In genomic region chr12:50825372-50825838, GRCh38 we compare ENCODE assay signal across 8 cellular contexts. TPM values are rescaled to one million over a fixed set of nuclear protein-coding genes. Genes with fewer than 3 reads are reported as not detected.
DNase-seq lines count a peak whose midpoint lies in the region; ATAC-seq, FAIRE-seq and TF ChIP-seq lines count a peak whose summit lies in the region.

No MANE protein-coding gene starts in this region.

- H3K4me3 Mint-ChIP-seq in CD4-positive, alpha-beta memory T cell, result peak overlapping the region in 1 of 8 donors; percentile 57

- no peaks in the 10 kb centered on the region for H3K36me3 Mint-ChIP-seq in CD4-positive, alpha-beta memory T cell

- CTCF ChIA-PET in CD4-positive, alpha-beta memory T cell (lab: Charles Lee; ENCODE audit: partially characterized antibody), result interaction anchor here (0.6 to 5.6 kb wide), 12 partner anchors 10 to 769 kb away, joined by 3 to 49 read pairs (median 4); partner anchors contain the start of genes ATF1 and DAZAP2
- CTCF ChIA-PET in OCI-LY7 (lab: Charles Lee; ENCODE audit: unreplicated experiment), result interaction anchor here (1.5 kb wide), 1 partner anchor 203 kb away, joined by 3 read pairs; no protein-coding TSS in a partner anchor

- peak in 4 of 5 donors; percentile 47 to 65 (median 61) for DNase-seq in CD4-positive, alpha-beta memory T cell
- DNase-seq in OCI-LY7 (ENCODE audit: low spot score), result peak; percentile 76
- no peak for DNase-seq in lung (ENCODE audit: low spot score)
- DNase-seq in transverse colon, result no peak

- POLR2A ChIA-PET in CD4-positive, alpha-beta memory T cell (lab: Charles Lee; ENCODE audit: partially characterized antibody), result interaction anchor here (1.6 kb wide), 1 partner anchor 61 kb away, joined by 4 read pairs; no protein-coding TSS in a partner anchor
- POLR2A ChIA-PET in OCI-LY7 (lab: Charles Lee), result interaction anchor here (0.6 to 2.1 kb wide), 12 partner anchors 26 to 1132 kb away, joined by 3 to 8 read pairs (median 4); no protein-coding TSS in a partner anchor

- TF ChIP-seq EP300 in transverse colon (IDR thresholded peaks at IDR 0.05; ENCODE audit: low read depth), result no peak

- peak overlapping the region; percentile 85 to 97 (median 93) for H3K27ac Mint-ChIP-seq in CD4-positive, alpha-beta memory T cell

- H4K20me1 ChIP-seq in OCI-LY7 (ENCODE audit: insufficient read depth, low read length), result no peaks in the 10 kb centered on the region

- no peaks in the 10 kb centered on the region for H3K9me3 Mint-ChIP-seq in CD4-positive, alpha-beta memory T cell

- no peak for TF ChIP-seq POLR2A in transverse colon (IDR thresholded peaks at IDR 0.05)
- no peak for TF ChIP-seq POLR2A in GM18505 (IDR thresholded peaks at IDR 0.05; ENCODE audit: borderline replicate concordance, extremely low read depth, insufficient read depth, insufficient read length)

- peak overlapping the region; percentile 45 for H3K27ac ChIP-seq in CD4-positive, alpha-beta memory T cell (ENCODE audit: low read depth, low read length)
- H3K27ac ChIP-seq in OCI-LY7 (ENCODE audit: low read depth, low read length, poor library complexity, severe bottlenecking) (no peak overlapping the region), lung (ENCODE audit: low read depth in 1 of 2, low read length in 1 of 2) (no peak overlapping the region), transverse colon (peak overlapping the region; percentile 11 to 61 (median 42))

- peak; percentile 77 for TF ChIP-seq CTCF in OCI-LY7 (conservative IDR thresholded peaks at IDR 0.05; ENCODE audit: low read length)
- peak; percentile 27 for TF ChIP-seq CTCF in lung (IDR thresholded peaks at IDR 0.05; ENCODE audit: control extremely low read depth, extremely low read depth)
- TF ChIP-seq CTCF in transverse colon (IDR thresholded peaks at IDR 0.05), result peak; percentile 43 to 84 (median 51)

- in situ Hi-C loops in transverse colon (cut with MboI; ENCODE audit: low pct_ligation_motif_present in 1 of 4, low pct_unique_long_range_greater_than_20kb in 1 of 4, low sequenced_read_pairs in 3 of 4), result loop anchor here (10.0 to 25.0 kb wide), 3 partner anchors 137 to 169 kb away; partner anchors contain the start of gene HIGD1C (in 1 of the 4)

- H2AFZ ChIP-seq in OCI-LY7 (ENCODE audit: low read length), result 0 out of 2 replicates have a peak overlapping the region, but pooled peaks have one; percentile 7

- ATAC-seq in HG03378 (IDR thresholded peaks at IDR 0.05; ENCODE audit: unreplicated experiment) (peak; percentile 44), lung (ENCODE audit: insufficient read depth, low FRiP score) (no peak), HG02973 (IDR thresholded peaks at IDR 0.05; ENCODE audit: unreplicated experiment) (no peak), GM18505 (IDR thresholded peaks at IDR 0.05; ENCODE audit: unreplicated experiment) (no peak)

- no peaks in the 10 kb centered on the region for H3K36me3 ChIP-seq in CD4-positive, alpha-beta memory T cell (ENCODE audit: insufficient read depth, low read length)
- H3K36me3 ChIP-seq in OCI-LY7 (ENCODE audit: insufficient read depth, low read length), result peaks cover under 1% of the 10 kb centered on the region; the same call in 1 of the 2 replicates
- peaks cover 0 to 2% of the 10 kb centered on the region in 2 donors for H3K36me3 ChIP-seq in lung (ENCODE audit: control insufficient read depth in 2 of 2, insufficient read depth in 2 of 2, low read length in 2 of 2)
- H3K36me3 ChIP-seq in transverse colon, result no peaks in the 10 kb centered on the region

- intact Hi-C loops in CD4-positive, alpha-beta memory T cell (cut with micrococcal nuclease), result loop anchor here (1.0 to 2.0 kb wide), 3 partner anchors 60 to 203 kb away; no protein-coding TSS in a partner anchor
- intact Hi-C loops in OCI-LY7 (cut with micrococcal nuclease; ENCODE audit: unreplicated experiment) (loop anchor here (1.0 to 5.0 kb wide), 4 partner anchors 102 to 517 kb away; no protein-coding TSS in a partner anchor), transverse colon (cut with DNase I; ENCODE audit: low total_unique reads) (loop anchor here (2.0 kb wide), 1 partner anchor 161 kb away; no protein-coding TSS in a partner anchor)

- H3K27me3 Mint-ChIP-seq in CD4-positive, alpha-beta memory T cell, result peaks cover 0 to 5% of the 10 kb centered on the region in 2 donors

- no peaks in the 10 kb centered on the region for H3K79me2 ChIP-seq in OCI-LY7 (ENCODE audit: insufficient read depth, low read depth, low read length)

- peaks cover 4% of the 10 kb centered on the region for H3K4me1 ChIP-seq in CD4-positive, alpha-beta memory T cell (ENCODE audit: insufficient read depth, low read length)
- H3K4me1 ChIP-seq in OCI-LY7 (ENCODE audit: insufficient read depth, low read length, poor library complexity, severe bottlenecking), result no peaks in the 10 kb centered on the region
- H3K4me1 ChIP-seq in lung (ENCODE audit: control insufficient read depth in 2 of 2, insufficient read depth in 2 of 2, low read length in 2 of 2), result peaks cover 0 to 2% of the 10 kb centered on the region in 2 donors
- peaks cover 0 to 12% (median 4%) of the 10 kb centered on the region in 4 donors for H3K4me1 ChIP-seq in transverse colon

- BruUV-seq in OCI-LY7 (replicated peaks; lab: Mats Ljungman, UMichigan), result no TSS peak

- 0 out of 2 replicates have a peak overlapping the region, but pooled peaks have one; percentile 11 for H3K4me2 ChIP-seq in OCI-LY7 (ENCODE audit: low read length)

- H3K27me3 ChIP-seq in CD4-positive, alpha-beta memory T cell (ENCODE audit: insufficient read depth, low read length), result no peaks in the 10 kb centered on the region
- no peaks in the 10 kb centered on the region for H3K27me3 ChIP-seq in lung (ENCODE audit: control insufficient read depth, insufficient read depth)
- no peaks in the 10 kb centered on the region for H3K27me3 ChIP-seq in transverse colon

- H3K9me3 ChIP-seq in CD4-positive, alpha-beta memory T cell (ENCODE audit: control insufficient read depth in 1 of 2, low read length in 2 of 2), result no peaks in the 10 kb centered on the region
- H3K9me3 ChIP-seq in OCI-LY7 (ENCODE audit: low read length) (no peaks in the 10 kb centered on the region), lung (ENCODE audit: control insufficient read depth in 2 of 2, insufficient read depth in 1 of 2, low read length in 1 of 2) (no peaks in the 10 kb centered on the region), transverse colon (no peaks in the 10 kb centered on the region)

- peaks cover 4 to 9% (median 5%) of the 10 kb centered on the region in 4 donors for H3K4me1 Mint-ChIP-seq in CD4-positive, alpha-beta memory T cell

- FAIRE-seq in colon (lab: Jason Lieb, UNC), result peak; percentile 86

- H3K4me3 ChIP-seq in CD4-positive, alpha-beta memory T cell (ENCODE audit: low read length in 2 of 2), result no peak overlapping the region
- H3K4me3 ChIP-seq in OCI-LY7 (ENCODE audit: low read depth, low read length, poor library complexity, severe bottlenecking) (no peak overlapping the region), lung (no peak overlapping the region), transverse colon (no peak overlapping the region)

- 0% methylated on average over 2 of the region's 2 CpGs for WGBS in lung, 2 donors
- 4 to 5% methylated on average over 2 of the region's 2 CpGs for WGBS in transverse colon (ENCODE audit: low coverage in 1 of 2), 2 donors

- no peaks in the 10 kb centered on the region for H3K9me2 ChIP-seq in OCI-LY7 (ENCODE audit: insufficient read depth, low read length)

RNA-seq across cellular contexts. Expression of gene TMPRSS12, which starts 17.3 kb away (rescaled TPM):
- not detected for total RNA-seq in CD4-positive, alpha-beta memory T cell
- polyA plus RNA-seq in CD4-positive, alpha-beta memory T cell, result not detected
- not detected in 2 replicates for total RNA-seq in OCI-LY7 (2014; rRNA removed; shearing (Covaris generic))
- not detected in 2 replicates for total RNA-seq in OCI-LY7 (2022)
- total RNA-seq in lung, result not detected
- not detected for polyA plus RNA-seq in lung
- total RNA-seq in transverse colon, result not detected

Comparison
In these comparisons a context has a peak if more than half of its experiments do, and no peak if none do; other contexts are left out.
1. DNase-seq: peak in CD4-positive, alpha-beta memory T cell (4 of 5) and OCI-LY7 (single experiment); none in lung (single experiment) and transverse colon (single experiment).
2. H3K27ac ChIP-seq: peak in CD4-positive, alpha-beta memory T cell (single experiment) and transverse colon (4 of 4); none in OCI-LY7 (single experiment) and lung (0 of 2).
3. CTCF ChIP-seq: peak in every context shown above with its lines; median percentile 77 in OCI-LY7; 51 in transverse colon; 27 in lung.